18 cellular contexts compared by ENCODE assay signal in genomic region chr10:128337860-128338378, GRCh38.
DNase-seq lines count a peak whose midpoint lies in the region; ATAC-seq and TF ChIP-seq lines count a peak whose summit lies in the region.
"Had no signal": no experiment of that assay in that cellular context is flagged by ENCODE, and none has a peak within 500 bp of the region (broad histone marks: within the 10 kb centered on the region; RNA-seq: fewer than 3 reads in every experiment).

No MANE protein-coding gene starts in this region.

- no peak overlapping the region for H3K4me3 ChIP-seq in MG63
- no peak overlapping the region for H3K4me3 ChIP-seq in hepatocyte
- H3K4me3 ChIP-seq in sigmoid colon, result no peak overlapping the region
- H3K4me3 ChIP-seq in spleen, result no peak overlapping the region
- H3K4me3 ChIP-seq: breast epithelium, GM12878 had no signal

- no peaks in the 10 kb centered on the region for H3K9me3 ChIP-seq in MG63
- no peaks in the 10 kb centered on the region for H3K9me3 ChIP-seq in hepatocyte (ENCODE audit: low read depth)
- peaks cover 0 to 2% (median 0%) of the 10 kb centered on the region in 4 donors for H3K9me3 ChIP-seq in sigmoid colon
- peaks cover 0 to 3% (median 0%) of the 10 kb centered on the region in 8 donors for H3K9me3 ChIP-seq in spleen
- H3K9me3 ChIP-seq: neutrophil had no signal

- H2AFZ ChIP-seq in hepatocyte, result no peak overlapping the region

- TF ChIP-seq POLR2A in sigmoid colon (IDR thresholded peaks at IDR 0.05) (no peak), spleen (IDR thresholded peaks at IDR 0.05) (no peak)

- ATAC-seq in HG03135 (IDR thresholded peaks at IDR 0.05; ENCODE audit: unreplicated experiment), result no peak
- no peak for ATAC-seq in SK-N-SH treated with all-trans-retinoic acid at 6 μM for 48 hours
- ATAC-seq: activated T-helper 17 cell treated with anti-CD3 and anti-CD28 coated beads, Interleukin-2, amount 50 U/mL, for 72 hours; GM12878; PC-3; stimulated activated naive B cell treated with anti-CD40 and anti-IgM and Interleukin-4, amounts not matched to agents 10 μg/mL and 1 μg/mL and 100 μg/mL, for 72 hours had no signal

- no peak for TF ChIP-seq EP300 in sigmoid colon (IDR thresholded peaks at IDR 0.05)

- DNase-seq in DMS79 (lab: John Stamatoyannopoulos, UW), result peak; percentile 84
- DNase-seq in MG63, result peak; percentile 94
- peak; percentile 32 for DNase-seq in hepatocyte (ENCODE audit: low spot score)
- peak; percentile 82 for DNase-seq in sigmoid colon
- DNase-seq in spleen, result no peak
- DNase-seq: activated CD4-positive, alpha-beta memory T cell treated with anti-CD3 and anti-CD28 coated beads, Interleukin-2, amount 10 ng/mL, durations not matched to agents 7 days and 5 days; CD4-positive, alpha-beta memory T cell; H7; NCI-H2029; NCI-H524; PC-3; stimulated activated naive B cell treated with anti-CD40 and anti-IgM and Interleukin-4, amounts not matched to agents 10 μg/mL and 1 μg/mL and 100 μg/mL, for 72 hours had no signal

- H3K4me2 ChIP-seq in hepatocyte, result no peak overlapping the region

- no peak for TF ChIP-seq CTCF in hepatocyte (IDR thresholded peaks at IDR 0.05; ENCODE audit: poor library complexity)
- TF ChIP-seq CTCF in sigmoid colon (IDR thresholded peaks at IDR 0.05), result no peak
- TF ChIP-seq CTCF in spleen (IDR thresholded peaks at IDR 0.05 in 8 of 11, conservative IDR thresholded peaks at IDR 0.05 in 3 of 11), result no peak

- H3K9me2 ChIP-seq in hepatocyte (replicated peaks; ENCODE audit: insufficient read depth), result no peaks in the 10 kb centered on the region

- H4K20me1 ChIP-seq in hepatocyte (ENCODE audit: insufficient read depth, poor library complexity, severe bottlenecking), result no peaks in the 10 kb centered on the region

- 71% methylated on average over 7 of the region's 7 CpGs for WGBS in hepatocyte (ENCODE audit: low lambda C conversion rate, missing lambda C conversion rate)
- 45 to 57% methylated on average over 7 of the region's 7 CpGs for WGBS in sigmoid colon, 2 donors
- WGBS in spleen, 5 donors, result 55 to 67% (median 62%) methylated on average over 6 to 7 of the region's 7 CpGs

- no peak overlapping the region for H3K27ac ChIP-seq in hepatocyte
- peak overlapping the region in 3 of 4 donors; percentile 3 to 46 (median 43) for H3K27ac ChIP-seq in sigmoid colon
- no peak overlapping the region for H3K27ac ChIP-seq in spleen
- H3K27ac ChIP-seq: breast epithelium, neutrophil had no signal

- H3K4me1 ChIP-seq in hepatocyte (ENCODE audit: insufficient read depth), result no peaks in the 10 kb centered on the region
- peaks cover 0 to 32% (median 29%) of the 10 kb centered on the region in 4 donors for H3K4me1 ChIP-seq in sigmoid colon
- H3K4me1 ChIP-seq in spleen, result no peaks in the 10 kb centered on the region
- H3K4me1 ChIP-seq: breast epithelium had no signal

- H3K36me3 ChIP-seq in MG63 (no peaks in the 10 kb centered on the region), hepatocyte (replicated peaks; ENCODE audit: insufficient read depth, low read depth) (no peaks in the 10 kb centered on the region), sigmoid colon (no peaks in the 10 kb centered on the region), spleen (no peaks in the 10 kb centered on the region)
- H3K36me3 ChIP-seq: breast epithelium, neutrophil had no signal

- intact Hi-C loops in sigmoid colon (cut with DNase I) (no loop called here), spleen (cut with DNase I; ENCODE audit: low total_unique reads) (no loop called here)

- no peaks in the 10 kb centered on the region for H3K79me2 ChIP-seq in hepatocyte

- H3K27me3 ChIP-seq in MG63, result no peaks in the 10 kb centered on the region
- H3K27me3 ChIP-seq in hepatocyte, result peaks cover 5% of the 10 kb centered on the region
- H3K27me3 ChIP-seq in sigmoid colon, result no peaks in the 10 kb centered on the region
- H3K27me3 ChIP-seq in spleen (replicated peaks in 1 of 7), result peaks cover 0 to 11% (median 0%) of the 10 kb centered on the region in 7 donors
- H3K27me3 ChIP-seq: breast epithelium, neutrophil had no signal

TF ChIP-seq in SK-N-SH treated with all-trans-retinoic acid at 6 μM for 48 hours, 23 proteins besides CTCF, POLR2A, EP300 and RAD21:
- TF ChIP-seq POU6F1 (CRISPR knock-in tag; IDR thresholded peaks at IDR 0.05; ENCODE audit: borderline replicate concordance, low read depth) (no peak), OSR1 (CRISPR knock-in tag; IDR thresholded peaks at IDR 0.05) (no peak), ZFP30 (CRISPR knock-in tag; IDR thresholded peaks at IDR 0.05) (no peak), TCF4 (CRISPR knock-in tag; IDR thresholded peaks at IDR 0.05; ENCODE audit: borderline replicate concordance) (no peak), CSRNP3 (CRISPR knock-in tag; IDR thresholded peaks at IDR 0.05) (no peak), ARNTL (CRISPR knock-in tag; IDR thresholded peaks at IDR 0.05; ENCODE audit: borderline replicate concordance, low read depth) (no peak), TOX (CRISPR knock-in tag; IDR thresholded peaks at IDR 0.05; ENCODE audit: borderline replicate concordance) (no peak), CREB5 (CRISPR knock-in tag; IDR thresholded peaks at IDR 0.05; ENCODE audit: low read depth) (no peak), PATZ1 (CRISPR knock-in tag; IDR thresholded peaks at IDR 0.05; ENCODE audit: borderline replicate concordance) (no peak), RARB (CRISPR knock-in tag; IDR thresholded peaks at IDR 0.05) (no peak), ISL1 (CRISPR knock-in tag; IDR thresholded peaks at IDR 0.05) (no peak), ZNF565 (CRISPR knock-in tag; conservative IDR thresholded peaks at IDR 0.05; ENCODE audit: low read depth) (no peak), ZNF8 (CRISPR knock-in tag; IDR thresholded peaks at IDR 0.05) (no peak), ESRRG (CRISPR knock-in tag; IDR thresholded peaks at IDR 0.05) (no peak), GLIS3 (CRISPR knock-in tag; IDR thresholded peaks at IDR 0.05) (no peak), BACH2 (CRISPR knock-in tag; IDR thresholded peaks at IDR 0.05; ENCODE audit: borderline replicate concordance) (no peak), ZNF70 (CRISPR knock-in tag; IDR thresholded peaks at IDR 0.05) (no peak), ZFP3 (CRISPR knock-in tag; IDR thresholded peaks at IDR 0.05) (no peak), CSDC2 (CRISPR knock-in tag; IDR thresholded peaks at IDR 0.05) (no peak)
TF ChIP-seq in SK-N-SH treated with all-trans-retinoic acid at 6 μM for 48 hours: peak in this region for 0.

Comparison
In these comparisons a context has a peak if more than half of its experiments do, and no peak if none do; other contexts are left out.
1. H3K27ac ChIP-seq: peak in sigmoid colon (3 of 4); none in hepatocyte (single experiment) and spleen (0 of 8).